ENCODE assay signal across 8 cellular contexts in the genomic region with DNA sequence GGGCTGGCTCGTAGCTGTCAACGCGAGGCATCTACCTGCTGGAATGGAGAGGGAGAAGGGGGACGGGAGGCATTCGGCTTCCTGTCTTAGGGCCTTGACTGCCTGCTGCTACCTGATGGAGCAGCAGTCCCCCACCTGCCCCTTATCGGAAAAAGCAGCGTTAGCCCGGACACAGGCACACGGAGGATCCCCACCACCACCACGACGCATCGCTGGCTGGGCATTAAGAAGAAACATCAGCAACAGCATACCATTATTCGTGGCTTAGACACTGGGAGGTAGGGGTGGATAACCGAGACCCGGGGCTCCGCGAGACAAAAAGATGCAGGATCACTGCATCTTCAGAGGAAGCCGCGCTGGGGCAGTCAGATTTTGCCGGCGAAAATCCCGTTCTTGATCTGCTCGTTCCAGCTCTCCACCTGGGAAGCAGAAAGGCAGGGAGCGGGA. TPM values are rescaled to one million over a fixed set of nuclear protein-coding genes. Genes with fewer than 3 reads are reported as not detected.
DNase-seq lines count a peak whose midpoint lies in the region; ATAC-seq and TF ChIP-seq lines count a peak whose summit lies in the region.

No MANE protein-coding gene starts in this region.

- H3K4me1 ChIP-seq in left lung: peaks cover 7 to 16% of the 10 kb centered on the region in 2 donors
- H3K4me1 ChIP-seq in thymus (ENCODE audit: control insufficient read depth, insufficient read depth, low read length): peaks cover 11% of the 10 kb centered on the region

- H3K36me3 Mint-ChIP-seq in activated T-cell treated with anti-CD3 and anti-CD28 coated beads, Interleukin-2, amount 50 U/mL, for 24 hours (ENCODE audit: low read depth): no peaks in the 10 kb centered on the region
- H3K36me3 Mint-ChIP-seq in activated naive CD8-positive, alpha-beta T cell treated with anti-CD3 and anti-CD28 coated beads, Interleukin-2, amount 50 U/mL, for 24 hours (ENCODE audit: low read depth): no peaks in the 10 kb centered on the region

- peaks cover 14% of the 10 kb centered on the region for H3K4me1 Mint-ChIP-seq in activated T-cell treated with anti-CD3 and anti-CD28 coated beads, Interleukin-2, amount 50 U/mL, for 24 hours (ENCODE audit: low read depth)
- H3K4me1 Mint-ChIP-seq in activated naive CD8-positive, alpha-beta T cell treated with anti-CD3 and anti-CD28 coated beads, Interleukin-2, amount 50 U/mL, for 24 hours: peaks cover 18% of the 10 kb centered on the region

- no peaks in the 10 kb centered on the region for H3K9me3 Mint-ChIP-seq in activated T-cell treated with anti-CD3 and anti-CD28 coated beads, Interleukin-2, amount 50 U/mL, for 24 hours
- no peaks in the 10 kb centered on the region for H3K9me3 Mint-ChIP-seq in activated naive CD8-positive, alpha-beta T cell treated with anti-CD3 and anti-CD28 coated beads, Interleukin-2, amount 50 U/mL, for 24 hours

- H3K27me3 ChIP-seq in left lung (peaks cover 27 to 85% of the 10 kb centered on the region in 2 donors), thymus (ENCODE audit: control insufficient read depth, insufficient read depth) (peaks cover 46% of the 10 kb centered on the region)

- H3K27ac ChIP-seq in left lung (no peak overlapping the region), thymus (ENCODE audit: low read depth) (no peak overlapping the region)

- H3K27me3 Mint-ChIP-seq in activated T-cell treated with anti-CD3 and anti-CD28 coated beads, Interleukin-2, amount 50 U/mL, for 24 hours: peaks cover 64% of the 10 kb centered on the region
- H3K27me3 Mint-ChIP-seq in activated naive CD8-positive, alpha-beta T cell treated with anti-CD3 and anti-CD28 coated beads, Interleukin-2, amount 50 U/mL, for 24 hours: peaks cover 53% of the 10 kb centered on the region

- H3K27ac Mint-ChIP-seq in activated T-cell treated with anti-CD3 and anti-CD28 coated beads, Interleukin-2, amount 50 U/mL, for 24 hours: no peak overlapping the region
- H3K27ac Mint-ChIP-seq in activated naive CD8-positive, alpha-beta T cell treated with anti-CD3 and anti-CD28 coated beads, Interleukin-2, amount 50 U/mL, for 24 hours: no peak overlapping the region

- peak overlapping the region; percentile 54 for H3K4me3 Mint-ChIP-seq in activated T-cell treated with anti-CD3 and anti-CD28 coated beads, Interleukin-2, amount 50 U/mL, for 24 hours
- H3K4me3 Mint-ChIP-seq in activated naive CD8-positive, alpha-beta T cell treated with anti-CD3 and anti-CD28 coated beads, Interleukin-2, amount 50 U/mL, for 24 hours: peak overlapping the region; percentile 62

- H3K36me3 ChIP-seq in left lung (no peaks in the 10 kb centered on the region), thymus (ENCODE audit: control insufficient read depth, insufficient read depth) (peaks cover 3% of the 10 kb centered on the region)

- intact Hi-C loops in left lung (cut with DNase I): no loop called here

- H3K9me3 ChIP-seq in left lung: no peaks in the 10 kb centered on the region
- H3K9me3 ChIP-seq in thymus (ENCODE audit: control insufficient read depth): peaks cover 1% of the 10 kb centered on the region

- H3K4me3 ChIP-seq in left lung (peak overlapping the region; percentile 30 to 40), thymus (ENCODE audit: low read length) (peak overlapping the region; percentile 51)

- no peak for TF ChIP-seq CTCF in left lung (IDR thresholded peaks at IDR 0.05)

- no peak for ATAC-seq in activated naive CD8-positive, alpha-beta T cell treated with anti-CD3 and anti-CD28 coated beads, Interleukin-2, amount 50 U/mL, for 24 hours
- ATAC-seq in left lung: no peak
- no peak for ATAC-seq in GM18520 (IDR thresholded peaks at IDR 0.05; ENCODE audit: unreplicated experiment)

- DNase-seq in activated T-cell treated with anti-CD3 and anti-CD28 coated beads, Interleukin-2, amount 50 U/mL, for 24 hours: no peak
- DNase-seq in activated T-cell treated with anti-CD3 and anti-CD28 coated beads, Interleukin-2, amount 50 U/mL, for 48 hours: no peak
- DNase-seq in activated naive CD8-positive, alpha-beta T cell treated with anti-CD3 and anti-CD28 coated beads, Interleukin-2, amount 50 U/mL, for 24 hours: no peak
- DNase-seq in left lung (no peak), DMS53 treated with DMSO at 0.1 percent for 48 hours (lab: John Stamatoyannopoulos, UW; ENCODE audit: unreplicated experiment) (no peak)
- no peak for DNase-seq in activated CD4-positive, alpha-beta T cell treated with anti-CD3 and anti-CD28 coated beads for 48 hours

- WGBS in thymus: 7% methylated on average over 24 of the region's 24 CpGs

RNA-seq across cellular contexts. Expression of gene COX6B2, which starts 1.1 kb away (rescaled TPM):
- total RNA-seq in left lung: under 1 TPM in 1 of 2 donors, not detected in 1; 0.24 TPM
- 40.4 TPM for polyA plus RNA-seq in thymus

RNA-seq across cellular contexts. Expression of gene GARIN5B, which starts 9.7 kb away (rescaled TPM):
- not detected for total RNA-seq in left lung
- 0.05 TPM for polyA plus RNA-seq in thymus

RNA-seq across cellular contexts. Expression of gene KMT5C, which starts 13.7 kb away (rescaled TPM):
- total RNA-seq in left lung: 10 to 100 TPM; 12.9 to 15.5 TPM
- polyA plus RNA-seq in thymus: 23.5 TPM

RNA-seq across cellular contexts. Expression of gene IL11, which starts 16.9 kb away (rescaled TPM):
- total RNA-seq in left lung: under 1 TPM; 0.10 to 0.44 TPM
- 1.5 TPM for polyA plus RNA-seq in thymus

RNA-seq across cellular contexts. Expression of gene TMEM190, which starts 23.2 kb away (rescaled TPM):
- total RNA-seq in left lung: 1 to 10 TPM in 1 of 2 donors, not detected in 1; 9.3 TPM
- 3.4 TPM for polyA plus RNA-seq in thymus
